In genomic region chr6:89375427-89375868, GRCh38 we compare ENCODE assay signal across 8 cellular contexts. TPM values are rescaled to one million over a fixed set of nuclear protein-coding genes. Genes with fewer than 3 reads are reported as not detected.
DNase-seq lines count a peak whose midpoint lies in the region; ATAC-seq and TF ChIP-seq lines count a peak whose summit lies in the region.

No MANE protein-coding gene starts in this region.

- CTCF ChIA-PET in CD8-positive, alpha-beta T cell (lab: Charles Lee) = interaction anchor here (0.7 to 2.1 kb wide), 10 partner anchors 8 to 393 kb away, joined by 3 to 9 read pairs (median 4); partner anchors contain the start of gene UBE2J1

- DNase-seq in CD8-positive, alpha-beta T cell = peak; percentile 49 to 90 (median 72)
- peak; percentile 84 for DNase-seq in NCI-H345 (lab: John Stamatoyannopoulos, UW)
- peak; percentile 95 for DNase-seq in activated CD4-positive, alpha-beta T cell treated with anti-CD3 and anti-CD28 coated beads, Interleukin-2, amount 10 ng/mL, durations not matched to agents 24 days and 14 days
- DNase-seq in effector memory CD8-positive, alpha-beta T cell = peak; percentile 79 to 80 (median 79)
- DNase-seq in osteocyte (ENCODE audit: extremely low spot score, unreplicated experiment) = no peak
- no peak for DNase-seq in tibial nerve (ENCODE audit: low spot score in 2 of 2)

- no peaks in the 10 kb centered on the region for H3K27me3 ChIP-seq in CD8-positive, alpha-beta T cell (ENCODE audit: insufficient read depth, low read length)
- no peaks in the 10 kb centered on the region for H3K27me3 ChIP-seq in tibial nerve

- peak overlapping the region; percentile 57 for H3K27ac Mint-ChIP-seq in CD8-positive, alpha-beta T cell
- peak overlapping the region; percentile 20 for H3K27ac Mint-ChIP-seq in activated CD4-positive, alpha-beta T cell treated with anti-CD3 and anti-CD28 coated beads, Interleukin-2, amount 10 ng/mL, durations not matched to agents 24 days and 14 days
- peak overlapping the region in 1 of 2 donors; percentile 57 for H3K27ac Mint-ChIP-seq in effector memory CD8-positive, alpha-beta T cell
- H3K27ac Mint-ChIP-seq in osteocyte (ENCODE audit: unreplicated experiment) = no peak overlapping the region

- no peaks in the 10 kb centered on the region for H3K36me3 Mint-ChIP-seq in CD8-positive, alpha-beta T cell
- H3K36me3 Mint-ChIP-seq in activated CD4-positive, alpha-beta T cell treated with anti-CD3 and anti-CD28 coated beads, Interleukin-2, amount 10 ng/mL, durations not matched to agents 24 days and 14 days (ENCODE audit: low read depth) = no peaks in the 10 kb centered on the region
- H3K36me3 Mint-ChIP-seq in effector memory CD8-positive, alpha-beta T cell (ENCODE audit: insufficient read depth) = peaks cover 4% of the 10 kb centered on the region
- no peaks in the 10 kb centered on the region for H3K36me3 Mint-ChIP-seq in osteocyte (ENCODE audit: unreplicated experiment)

- H3K9me3 Mint-ChIP-seq in CD8-positive, alpha-beta T cell = no peaks in the 10 kb centered on the region
- H3K9me3 Mint-ChIP-seq in activated CD4-positive, alpha-beta T cell treated with anti-CD3 and anti-CD28 coated beads, Interleukin-2, amount 10 ng/mL, durations not matched to agents 24 days and 14 days = no peaks in the 10 kb centered on the region
- H3K9me3 Mint-ChIP-seq in effector memory CD8-positive, alpha-beta T cell = no peaks in the 10 kb centered on the region
- H3K9me3 Mint-ChIP-seq in osteocyte (ENCODE audit: unreplicated experiment) = no peaks in the 10 kb centered on the region

- POLR2A ChIA-PET in CD8-positive, alpha-beta T cell (lab: Charles Lee) = no interaction called here

- 75 to 80% methylated on average over 2 of the region's 2 CpGs for WGBS in tibial nerve, 2 donors

- no peak for TF ChIP-seq POLR2A in tibial nerve (IDR thresholded peaks at IDR 0.05)

- peaks cover 28% of the 10 kb centered on the region for H3K4me1 Mint-ChIP-seq in CD8-positive, alpha-beta T cell (ENCODE audit: low read depth)
- peaks cover 39% of the 10 kb centered on the region for H3K4me1 Mint-ChIP-seq in activated CD4-positive, alpha-beta T cell treated with anti-CD3 and anti-CD28 coated beads, Interleukin-2, amount 10 ng/mL, durations not matched to agents 24 days and 14 days
- peaks cover 10 to 14% of the 10 kb centered on the region in 2 donors for H3K4me1 Mint-ChIP-seq in effector memory CD8-positive, alpha-beta T cell (ENCODE audit: low read depth in 2 of 2)
- no peaks in the 10 kb centered on the region for H3K4me1 Mint-ChIP-seq in osteocyte (ENCODE audit: unreplicated experiment)

- TF ChIP-seq EP300 in tibial nerve (IDR thresholded peaks at IDR 0.05) = no peak

- H3K27ac ChIP-seq in CD8-positive, alpha-beta T cell (ENCODE audit: low read depth, low read length) = no peak overlapping the region
- H3K27ac ChIP-seq in tibial nerve = no peak overlapping the region

- no peaks in the 10 kb centered on the region for H3K27me3 Mint-ChIP-seq in CD8-positive, alpha-beta T cell (ENCODE audit: low read depth)
- no peaks in the 10 kb centered on the region for H3K27me3 Mint-ChIP-seq in activated CD4-positive, alpha-beta T cell treated with anti-CD3 and anti-CD28 coated beads, Interleukin-2, amount 10 ng/mL, durations not matched to agents 24 days and 14 days
- H3K27me3 Mint-ChIP-seq in effector memory CD8-positive, alpha-beta T cell = no peaks in the 10 kb centered on the region
- H3K27me3 Mint-ChIP-seq in osteocyte (ENCODE audit: unreplicated experiment) = peaks cover 8% of the 10 kb centered on the region

- H3K4me3 Mint-ChIP-seq in CD8-positive, alpha-beta T cell = no peak overlapping the region
- peak overlapping the region; percentile 37 for H3K4me3 Mint-ChIP-seq in activated CD4-positive, alpha-beta T cell treated with anti-CD3 and anti-CD28 coated beads, Interleukin-2, amount 10 ng/mL, durations not matched to agents 24 days and 14 days
- peak overlapping the region in 1 of 2 donors; percentile 6 for H3K4me3 Mint-ChIP-seq in effector memory CD8-positive, alpha-beta T cell
- no peak overlapping the region for H3K4me3 Mint-ChIP-seq in osteocyte (ENCODE audit: unreplicated experiment)

- H3K9me3 ChIP-seq in CD8-positive, alpha-beta T cell (ENCODE audit: low read length) = no peaks in the 10 kb centered on the region
- H3K9me3 ChIP-seq in tibial nerve = no peaks in the 10 kb centered on the region

- TF ChIP-seq CTCF in CD8-positive, alpha-beta T cell (IDR thresholded peaks at IDR 0.05) = peak; percentile 39
- peak; percentile 10 for TF ChIP-seq CTCF in osteocyte (IDR thresholded peaks at IDR 0.05)
- TF ChIP-seq CTCF in tibial nerve (IDR thresholded peaks at IDR 0.05) = no peak

- intact Hi-C loops in CD8-positive, alpha-beta T cell (cut with DNase I, micrococcal nuclease) = loop anchor here in 1 of 2 experiments (1.0 to 2.0 kb wide), 2 partner anchors 295 to 393 kb away; partner anchors contain the start of gene PNRC1
- intact Hi-C loops in activated CD4-positive, alpha-beta T cell treated with anti-CD3 and anti-CD28 coated beads, Interleukin-2, amount 10 ng/mL, durations not matched to agents 24 days and 14 days (cut with micrococcal nuclease) = loop anchor here (1.0 to 5.0 kb wide), 2 partner anchors 35 to 102 kb away; no protein-coding TSS in a partner anchor

- peaks cover 21% of the 10 kb centered on the region for H3K4me1 ChIP-seq in CD8-positive, alpha-beta T cell (ENCODE audit: insufficient read depth, low read length)
- H3K4me1 ChIP-seq in tibial nerve = peaks cover 0 to 9% (median 2%) of the 10 kb centered on the region in 4 donors

- ATAC-seq in CD8-positive, alpha-beta T cell = peak; percentile 89
- ATAC-seq in GM19397 (IDR thresholded peaks at IDR 0.05; ENCODE audit: unreplicated experiment) = peak; percentile 81
- ATAC-seq in HG03354 (IDR thresholded peaks at IDR 0.05; ENCODE audit: poor library complexity, severe bottlenecking, unreplicated experiment) = peak; percentile 88
- ATAC-seq in effector memory CD8-positive, alpha-beta T cell (replicated peaks) = peak; percentile 94

- no peaks in the 10 kb centered on the region for H3K36me3 ChIP-seq in CD8-positive, alpha-beta T cell (ENCODE audit: insufficient read depth, low read length)
- no peaks in the 10 kb centered on the region for H3K36me3 ChIP-seq in tibial nerve

- H3K4me3 ChIP-seq in CD8-positive, alpha-beta T cell (ENCODE audit: low read depth, low read length) = no peak overlapping the region
- no peak overlapping the region for H3K4me3 ChIP-seq in tibial nerve

RNA-seq across cellular contexts. Expression of gene UBE2J1, which starts 22.9 kb away (rescaled TPM):
- total RNA-seq in CD8-positive, alpha-beta T cell = 10 to 100 TPM; 34.1 to 37.5 TPM
- 31.6 and 33.5 TPM in 2 replicates for total RNA-seq in activated CD4-positive, alpha-beta T cell treated with anti-CD3 and anti-CD28 coated beads, Interleukin-2, amount 10 ng/mL, durations not matched to agents 24 days and 14 days
- 38.8 and 39.6 TPM in 2 replicates for total RNA-seq in osteocyte
- 10 to 100 TPM; 25.3 to 30.4 (median 26.7) TPM for total RNA-seq in tibial nerve

RNA-seq across cellular contexts. Expression of gene RRAGD, which starts 36.6 kb away (rescaled TPM):
- total RNA-seq in CD8-positive, alpha-beta T cell = 1 to 10 TPM; 5.6 to 9.3 TPM
- 10.6 and 10.9 TPM in 2 replicates for total RNA-seq in activated CD4-positive, alpha-beta T cell treated with anti-CD3 and anti-CD28 coated beads, Interleukin-2, amount 10 ng/mL, durations not matched to agents 24 days and 14 days
- total RNA-seq in osteocyte (4.5 TPM in 2 replicates), tibial nerve (10 to 100 TPM; 10.9 to 21.3 (median 15.2) TPM)

RNA-seq across cellular contexts. Expression of gene ANKRD6, which starts 57.5 kb away (rescaled TPM):
- 1 to 10 TPM; 4.3 to 5.9 TPM for total RNA-seq in CD8-positive, alpha-beta T cell
- 2.4 and 2.8 TPM in 2 replicates for total RNA-seq in activated CD4-positive, alpha-beta T cell treated with anti-CD3 and anti-CD28 coated beads, Interleukin-2, amount 10 ng/mL, durations not matched to agents 24 days and 14 days
- total RNA-seq in osteocyte (5.5 and 7.1 TPM in 2 replicates), tibial nerve (10 to 100 TPM; 10.1 to 22.8 (median 13.0) TPM)

Comparison
In these comparisons a context has a peak if more than half of its experiments do, and no peak if none do; other contexts are left out.
1. DNase-seq: peak in CD8-positive, alpha-beta T cell (7 of 7), NCI-H345 (single experiment), activated CD4-positive, alpha-beta T cell treated with anti-CD3 and anti-CD28 coated beads, Interleukin-2, amount 10 ng/mL, durations not matched to agents 24 days and 14 days (single experiment) and effector memory CD8-positive, alpha-beta T cell (3 of 3); none in osteocyte (single experiment) and tibial nerve (0 of 2).
2. CTCF ChIP-seq: peak in CD8-positive, alpha-beta T cell (single experiment) and osteocyte (single experiment); none in tibial nerve (0 of 5).
3. Peak in every context shown above with its lines, with median percentiles within 50 percentile points of each other: ATAC-seq.